Comparison of ENCODE assay signal across 8 cellular contexts in the genomic region with DNA sequence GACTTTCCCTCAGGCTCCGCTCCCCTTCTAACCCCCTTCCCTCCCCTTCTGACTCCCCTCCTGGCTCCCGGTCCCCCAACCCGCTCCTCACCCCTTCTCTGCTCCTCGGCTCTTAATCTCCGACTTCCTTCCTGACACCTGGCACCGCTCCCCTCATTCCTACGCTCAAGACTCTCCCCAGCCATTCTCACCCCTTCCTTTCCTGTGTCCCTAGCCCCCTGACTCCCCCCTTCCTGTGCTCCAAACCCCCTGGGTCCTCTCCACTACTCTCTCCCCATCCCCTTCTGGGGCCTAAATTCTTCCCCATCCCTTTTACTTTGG. TPM values are rescaled to one million over a fixed set of nuclear protein-coding genes. Genes with fewer than 3 reads are reported as not detected.
DNase-seq lines count a peak whose midpoint lies in the region; ATAC-seq and TF ChIP-seq lines count a peak whose summit lies in the region.

No MANE protein-coding gene starts in this region.

- intact Hi-C loops in HCT116 (cut with micrococcal nuclease) = no loop called here
- intact Hi-C loops in body of pancreas (cut with DNase I) = no loop called here
- intact Hi-C loops in aorta (cut with DNase I) = loop anchor here in 1 of 2 donors (10.0 kb wide), 1 partner anchor 87 kb away; a partner anchor contains a TSS

- TF ChIP-seq POLR2A in HCT116 (IDR thresholded peaks at IDR 0.05; ENCODE audit: borderline replicate concordance, extremely low read depth, insufficient read depth, insufficient read length) (no peak), body of pancreas (IDR thresholded peaks at IDR 0.05) (no peak)

- ATAC-seq in HCT116 (no peak; the same call in 1 of the 2 replicates), body of pancreas (no peak), aorta (ENCODE audit: low FRiP score) (peak; percentile 41)

- no peak overlapping the region for H2BK5ac ChIP-seq in mesenchymal stem cell (ENCODE audit: low read depth, low read length, poor library complexity, severe bottlenecking)

- H2AFZ ChIP-seq in HCT116 (ENCODE audit: low read depth, low read length, poor library complexity, severe bottlenecking) (no peak overlapping the region), mesenchymal stem cell (ENCODE audit: low read depth, low read length) (peak overlapping the region; percentile 65)

- TF ChIP-seq CTCF in 22Rv1 (IDR thresholded peaks at IDR 0.05) (no peak), HCT116 (IDR thresholded peaks at IDR 0.05 in 2 of 3, conservative IDR thresholded peaks at IDR 0.05 in 1 of 3; ENCODE audit: borderline replicate concordance in 1 of 3, insufficient read depth in 1 of 3, low read depth in 2 of 3, low read length in 2 of 3) (no peak), body of pancreas (IDR thresholded peaks at IDR 0.05) (no peak)

- CTCF ChIA-PET in HCT116 (lab: Charles Lee) = no interaction called here

- BruUV-seq in HCT116 (replicated peaks; lab: Mats Ljungman, UMichigan) = no TSS peak

- no peak overlapping the region for H3K14ac ChIP-seq in mesenchymal stem cell (ENCODE audit: low read length in 2 of 2)

- peak overlapping the region; percentile 90 for H2BK15ac ChIP-seq in mesenchymal stem cell (ENCODE audit: low read depth, poor library complexity, severe bottlenecking)

- H2BK120ac ChIP-seq in mesenchymal stem cell (ENCODE audit: low read depth, low read length) = peak overlapping the region; percentile 49

- no peaks in the 10 kb centered on the region for H3K9me3 ChIP-seq in HCT116 (ENCODE audit: control insufficient read depth in 1 of 2, insufficient read depth in 1 of 2, low read depth in 1 of 2, low read length in 2 of 2)
- no peaks in the 10 kb centered on the region for H3K9me3 ChIP-seq in body of pancreas
- H3K9me3 ChIP-seq in mesenchymal stem cell (ENCODE audit: control insufficient read depth, low read length) = no peaks in the 10 kb centered on the region
- H3K9me3 ChIP-seq in aorta (ENCODE audit: control insufficient read depth, low read length) = no peaks in the 10 kb centered on the region

- peak overlapping the region; percentile 14 to 35 for H3K4ac ChIP-seq in mesenchymal stem cell (ENCODE audit: low read depth in 1 of 2, low read length in 2 of 2)

- H3K4me3 ChIP-seq in HCT116 (replicated peaks in 1 of 2; ENCODE audit: low read depth in 1 of 2, low read length in 2 of 2) (peak overlapping the region; percentile 67 to 84), body of pancreas (peak overlapping the region; percentile 87 to 92), mesenchymal stem cell (ENCODE audit: insufficient read depth in 1 of 2, low read depth in 1 of 2, low read length in 2 of 2) (peak overlapping the region; percentile 88 to 96), aorta (ENCODE audit: low read length in 2 of 2) (peak overlapping the region; percentile 52 to 98)

- peaks cover 22% of the 10 kb centered on the region for H3K79me1 ChIP-seq in mesenchymal stem cell (replicated peaks; ENCODE audit: low read length, poor library complexity, severe bottlenecking)

- H3K23ac ChIP-seq in mesenchymal stem cell (ENCODE audit: low read length in 2 of 2) = peak overlapping the region in 1 of 2 experiments; percentile 79

- H3K4me2 ChIP-seq in HCT116 (ENCODE audit: low read length) (peak overlapping the region; percentile 88), mesenchymal stem cell (ENCODE audit: low read length, poor library complexity, severe bottlenecking) (peak overlapping the region; percentile 58)

- WGBS in body of pancreas, 2 donors = 2% methylated on average over 7 of the region's 7 CpGs
- WGBS in mesenchymal stem cell = 0% methylated on average over 7 of the region's 7 CpGs
- WGBS in aorta, 2 donors = 0 to 1% methylated on average over 7 of the region's 7 CpGs

- H3K27ac ChIP-seq in 22Rv1 (peak overlapping the region; percentile 71), HCT116 (ENCODE audit: low read depth, low read length) (peak overlapping the region; percentile 68), body of pancreas (peak overlapping the region; percentile 54 to 80 (median 70)), mesenchymal stem cell (ENCODE audit: low read length, poor library complexity, severe bottlenecking) (no peak overlapping the region), aorta (ENCODE audit: low read depth in 1 of 2, low read length in 2 of 2) (peak overlapping the region in 1 of 2 donors; percentile 75)

- no peaks in the 10 kb centered on the region for H3K9me2 ChIP-seq in HCT116 (ENCODE audit: insufficient read depth)

- H3K36me3 ChIP-seq in HCT116 (ENCODE audit: control insufficient read depth in 1 of 2, insufficient read depth in 2 of 2, low read length in 2 of 2) (peaks cover 6 to 20% of the 10 kb centered on the region in 2 experiments), body of pancreas (replicated peaks in 1 of 2; ENCODE audit: insufficient read depth in 1 of 2, low read depth in 2 of 2) (peaks cover 7 to 11% of the 10 kb centered on the region in 2 donors), mesenchymal stem cell (ENCODE audit: control insufficient read depth in 1 of 2, insufficient read depth in 2 of 2, low read depth in 1 of 2, low read length in 2 of 2) (peaks cover 29 to 34% of the 10 kb centered on the region in 2 experiments), aorta (ENCODE audit: control insufficient read depth in 1 of 2, insufficient read depth in 2 of 2, low read length in 1 of 2) (peaks cover 4 to 5% of the 10 kb centered on the region in 2 donors)

- RAD21 ChIA-PET in HCT116 (lab: Charles Lee; ENCODE audit: low non-redundant PET in 1 of 2, low total read pairs in 2 of 2, uncharacterized antibody in 2 of 2, unreplicated experiment in 2 of 2) = no interaction called here

- H2AK5ac ChIP-seq in mesenchymal stem cell (ENCODE audit: low read length, severe bottlenecking) = peak overlapping the region; percentile 70

- POLR2A ChIA-PET in HCT116 (lab: Charles Lee) = no interaction called here

- H4K8ac ChIP-seq in mesenchymal stem cell (ENCODE audit: low read length) = peak overlapping the region; percentile 98

- H3K18ac ChIP-seq in mesenchymal stem cell (ENCODE audit: low read depth in 1 of 2, low read length in 2 of 2) = peak overlapping the region; percentile 93 to 96

- no peaks in the 10 kb centered on the region for H4K20me1 ChIP-seq in HCT116 (ENCODE audit: insufficient read depth)

- TF ChIP-seq RAD21 in HCT116 (IDR thresholded peaks at IDR 0.05; ENCODE audit: low read depth) = no peak

- DNase-seq in HCT116 (ENCODE audit: low read depth, low spot score) = no peak
- DNase-seq in body of pancreas = peak in 2 of 4 donors; percentile 22 to 28
- no peak for DNase-seq in mesenchymal stem cell
- DNase-seq in aorta = no peak
- DNase-seq in T-helper 9 cell = no peak
- DNase-seq in SKM-1 (lab: John Stamatoyannopoulos, UW; ENCODE audit: unreplicated experiment) = no peak
- DNase-seq in pons (ENCODE audit: low spot score) = no peak

- H2BK12ac ChIP-seq in mesenchymal stem cell (ENCODE audit: low read length in 2 of 2) = no peak overlapping the region

- peaks cover 0 to 22% of the 10 kb centered on the region in 2 experiments for H3K4me1 ChIP-seq in HCT116 (ENCODE audit: control insufficient read depth in 1 of 2, insufficient read depth in 2 of 2, low read length in 2 of 2)
- H3K4me1 ChIP-seq in body of pancreas = peaks cover 17% of the 10 kb centered on the region
- peaks cover 5% of the 10 kb centered on the region for H3K4me1 ChIP-seq in mesenchymal stem cell (ENCODE audit: control insufficient read depth, insufficient read depth, low read depth, low read length)
- no peaks in the 10 kb centered on the region for H3K4me1 ChIP-seq in aorta (ENCODE audit: control insufficient read depth in 1 of 2, insufficient read depth in 2 of 2, low read length in 2 of 2)

- peaks cover 17% of the 10 kb centered on the region; the same call in 1 of the 2 replicates for H3K79me2 ChIP-seq in HCT116 (ENCODE audit: insufficient read depth, low read length)

- H4K91ac ChIP-seq in mesenchymal stem cell (ENCODE audit: low read length) = peak overlapping the region; percentile 68

- H3K27me3 ChIP-seq in HCT116 (ENCODE audit: insufficient read depth, low read length) = no peaks in the 10 kb centered on the region
- no peaks in the 10 kb centered on the region for H3K27me3 ChIP-seq in body of pancreas
- no peaks in the 10 kb centered on the region for H3K27me3 ChIP-seq in mesenchymal stem cell (ENCODE audit: control insufficient read depth in 1 of 2, insufficient read depth in 1 of 2, low read length in 2 of 2)
- no peaks in the 10 kb centered on the region for H3K27me3 ChIP-seq in aorta (ENCODE audit: control insufficient read depth in 1 of 2, insufficient read depth in 2 of 2, low read length in 1 of 2)

- peak overlapping the region; percentile 89 for H3K9ac ChIP-seq in HCT116 (ENCODE audit: low read length)
- H3K9ac ChIP-seq in mesenchymal stem cell (ENCODE audit: low read length) = peak overlapping the region; percentile 87

TF ChIP-seq in HCT116, 20 proteins besides CTCF, POLR2A, EP300 and RAD21 (continues in another document):
- no peak for TF ChIP-seq EZH2 (IDR thresholded peaks at IDR 0.05)

RNA-seq across cellular contexts. Expression of a gene that starts 0.7 kb away (rescaled TPM):
- 116 TPM for total RNA-seq in HCT116 (2021; ENCODE audit: unreplicated experiment)
- 108 and 110 TPM in 2 replicates for polyA plus RNA-seq in HCT116 (2012)
- 10 to 100 TPM; 32.3 to 62.8 TPM for total RNA-seq in body of pancreas
- 159 TPM for polyA plus RNA-seq in mesenchymal stem cell (2013, experiment 1 of 2)
- polyA plus RNA-seq in mesenchymal stem cell (2013, experiment 2 of 2) = 167 TPM
- 10 to 100 TPM; 46.7 to 47.8 TPM for total RNA-seq in aorta
- 10 to 100 TPM; 44.8 to 52.9 TPM for polyA plus RNA-seq in aorta

RNA-seq across cellular contexts. Expression of a gene that starts 10.6 kb away (rescaled TPM):
- total RNA-seq in HCT116 (2021; ENCODE audit: unreplicated experiment) (57.1 TPM), body of pancreas (10 to 100 TPM; 41.2 to 64.6 TPM), aorta (10 to 100 TPM; 36.5 to 44.6 TPM)
- 37.7 and 39.8 TPM in 2 replicates for polyA plus RNA-seq in HCT116 (2012)
- polyA plus RNA-seq in mesenchymal stem cell (2013, experiment 1 of 2) = 46.0 TPM
- 44.8 TPM for polyA plus RNA-seq in mesenchymal stem cell (2013, experiment 2 of 2)
- polyA plus RNA-seq in aorta = 100 to 1,000 TPM in 1 of 2 donors, 10 to 100 TPM in 1; 87.5 to 124 TPM

RNA-seq across cellular contexts. Expression of a gene that starts 13.7 kb away (rescaled TPM):
- total RNA-seq in HCT116 (2021; ENCODE audit: unreplicated experiment) (3.4 TPM), body of pancreas (1 to 10 TPM in 1 of 2 donors, under 1 TPM in 1; 0.52 to 8.6 TPM), aorta (1 to 10 TPM; 1.0 to 2.2 TPM)
- 1.3 TPM in 2 replicates for polyA plus RNA-seq in HCT116 (2012)
- 0.97 TPM for polyA plus RNA-seq in mesenchymal stem cell (2013, experiment 1 of 2)
- 0.82 TPM for polyA plus RNA-seq in mesenchymal stem cell (2013, experiment 2 of 2)
- 1 to 10 TPM in 1 of 2 donors, under 1 TPM in 1; 0.95 to 1.1 TPM for polyA plus RNA-seq in aorta

RNA-seq across cellular contexts. Expression of a gene that starts 28.6 kb away (rescaled TPM):
- total RNA-seq in HCT116 (2021; ENCODE audit: unreplicated experiment) (not detected), body of pancreas (not detected), aorta (not detected)
- 0.07 TPM in 1 of 2 replicates, not detected in the other for polyA plus RNA-seq in HCT116 (2012)
- polyA plus RNA-seq in mesenchymal stem cell (2013, experiment 1 of 2) = 0.03 TPM
- polyA plus RNA-seq in mesenchymal stem cell (2013, experiment 2 of 2) = not detected
- polyA plus RNA-seq in aorta = under 1 TPM in 1 of 2 donors, not detected in 1; 0.10 TPM

RNA-seq across cellular contexts. Expression of a gene that starts 31.0 kb away (rescaled TPM):
- total RNA-seq in HCT116 (2021; ENCODE audit: unreplicated experiment) = 82.0 TPM
- polyA plus RNA-seq in HCT116 (2012) = 84.2 and 85.5 TPM in 2 replicates
- total RNA-seq in body of pancreas = 10 to 100 TPM; 37.4 to 51.1 TPM
- 85.8 TPM for polyA plus RNA-seq in mesenchymal stem cell (2013, experiment 1 of 2)
- polyA plus RNA-seq in mesenchymal stem cell (2013, experiment 2 of 2) = 77.3 TPM
- 10 to 100 TPM; 35.7 to 45.2 TPM for total RNA-seq in aorta
- 10 to 100 TPM; 41.7 to 59.4 TPM for polyA plus RNA-seq in aorta
